Comparison of ENCODE assay signal across 1 cellular context in the genomic region with DNA sequence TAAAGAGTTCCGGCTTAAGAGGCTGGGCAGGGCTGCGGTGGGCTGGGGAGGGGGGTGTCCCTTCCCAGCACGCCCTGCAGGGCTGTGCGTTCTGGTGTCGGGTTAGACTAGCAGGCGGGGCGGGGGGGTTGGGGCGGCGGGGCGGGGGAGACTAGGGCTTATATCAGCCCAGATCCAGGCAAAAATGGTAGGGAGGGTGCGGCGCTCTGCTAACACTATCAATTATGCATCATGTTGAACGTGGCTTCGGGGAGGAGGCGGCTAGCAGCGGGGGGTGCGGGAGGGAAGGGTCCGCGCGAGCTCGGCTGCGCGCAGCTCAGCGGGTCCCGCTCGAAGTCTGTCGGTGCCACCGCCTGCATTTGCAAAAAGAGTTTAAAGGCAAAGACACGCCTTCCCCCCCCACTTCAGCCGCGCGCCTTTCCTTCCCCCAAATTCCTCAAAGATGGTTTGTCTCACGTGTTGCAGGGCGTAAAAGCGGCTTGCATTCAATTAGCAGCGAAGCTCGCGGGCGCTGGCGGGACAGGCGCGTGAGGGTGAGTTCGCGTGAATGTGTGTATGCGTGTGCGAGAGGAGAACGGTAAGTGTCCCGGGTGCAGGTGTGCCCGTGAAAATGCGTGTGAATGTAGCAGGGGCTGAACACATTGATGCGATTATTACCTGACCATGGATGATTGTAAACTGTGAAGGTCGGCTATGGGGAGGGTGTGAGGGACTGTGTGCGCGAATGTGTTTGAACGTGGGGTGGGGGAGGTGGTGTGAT.
TF ChIP-seq lines count a peak whose summit lies in the region.

A gene with protein sequence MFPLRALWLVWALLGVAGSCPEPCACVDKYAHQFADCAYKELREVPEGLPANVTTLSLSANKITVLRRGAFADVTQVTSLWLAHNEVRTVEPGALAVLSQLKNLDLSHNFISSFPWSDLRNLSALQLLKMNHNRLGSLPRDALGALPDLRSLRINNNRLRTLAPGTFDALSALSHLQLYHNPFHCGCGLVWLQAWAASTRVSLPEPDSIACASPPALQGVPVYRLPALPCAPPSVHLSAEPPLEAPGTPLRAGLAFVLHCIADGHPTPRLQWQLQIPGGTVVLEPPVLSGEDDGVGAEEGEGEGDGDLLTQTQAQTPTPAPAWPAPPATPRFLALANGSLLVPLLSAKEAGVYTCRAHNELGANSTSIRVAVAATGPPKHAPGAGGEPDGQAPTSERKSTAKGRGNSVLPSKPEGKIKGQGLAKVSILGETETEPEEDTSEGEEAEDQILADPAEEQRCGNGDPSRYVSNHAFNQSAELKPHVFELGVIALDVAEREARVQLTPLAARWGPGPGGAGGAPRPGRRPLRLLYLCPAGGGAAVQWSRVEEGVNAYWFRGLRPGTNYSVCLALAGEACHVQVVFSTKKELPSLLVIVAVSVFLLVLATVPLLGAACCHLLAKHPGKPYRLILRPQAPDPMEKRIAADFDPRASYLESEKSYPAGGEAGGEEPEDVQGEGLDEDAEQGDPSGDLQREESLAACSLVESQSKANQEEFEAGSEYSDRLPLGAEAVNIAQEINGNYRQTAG (plus strand): TSS at position 498 of the 760 bp plus-strand sequence. CDS start 2,169 bp downstream, outside the sequence.

TF ChIP-seq in WTC11, 78 proteins besides CTCF, POLR2A, EP300 and RAD21 (continues in another document):
- TF ChIP-seq ZNF138 (CRISPR knock-in tag; conservative IDR thresholded peaks at IDR 0.05) (no peak), SOX15 (CRISPR knock-in tag; IDR thresholded peaks at IDR 0.05) (no peak), FOXK1 (CRISPR knock-in tag; IDR thresholded peaks at IDR 0.05) (0 out of 2 replicates have a peak, but pooled peaks have one; percentile 13), ELF4 (CRISPR knock-in tag; IDR thresholded peaks at IDR 0.05; ENCODE audit: low read depth) (no peak), ZBTB21 (CRISPR knock-in tag; IDR thresholded peaks at IDR 0.05; ENCODE audit: borderline replicate concordance) (peak; percentile 6; the same call in 1 of the 2 replicates), NFYB (CRISPR knock-in tag; conservative IDR thresholded peaks at IDR 0.05; ENCODE audit: low read depth) (no peak), ATF1 (CRISPR knock-in tag; IDR thresholded peaks at IDR 0.05) (no peak), ZNF396 (CRISPR knock-in tag; IDR thresholded peaks at IDR 0.05; ENCODE audit: borderline replicate concordance) (no peak), ZNF219 (CRISPR knock-in tag; IDR thresholded peaks at IDR 0.05; ENCODE audit: borderline replicate concordance) (0 out of 2 replicates have a peak, but pooled peaks have one; percentile 57), NR3C1 (CRISPR knock-in tag; conservative IDR thresholded peaks at IDR 0.05; ENCODE audit: low read depth) (no peak), EMX1 (CRISPR knock-in tag; IDR thresholded peaks at IDR 0.05) (no peak), SP1 (CRISPR knock-in tag; conservative IDR thresholded peaks at IDR 0.05) (no peak)
- TF ChIP-seq, protein P1, sequence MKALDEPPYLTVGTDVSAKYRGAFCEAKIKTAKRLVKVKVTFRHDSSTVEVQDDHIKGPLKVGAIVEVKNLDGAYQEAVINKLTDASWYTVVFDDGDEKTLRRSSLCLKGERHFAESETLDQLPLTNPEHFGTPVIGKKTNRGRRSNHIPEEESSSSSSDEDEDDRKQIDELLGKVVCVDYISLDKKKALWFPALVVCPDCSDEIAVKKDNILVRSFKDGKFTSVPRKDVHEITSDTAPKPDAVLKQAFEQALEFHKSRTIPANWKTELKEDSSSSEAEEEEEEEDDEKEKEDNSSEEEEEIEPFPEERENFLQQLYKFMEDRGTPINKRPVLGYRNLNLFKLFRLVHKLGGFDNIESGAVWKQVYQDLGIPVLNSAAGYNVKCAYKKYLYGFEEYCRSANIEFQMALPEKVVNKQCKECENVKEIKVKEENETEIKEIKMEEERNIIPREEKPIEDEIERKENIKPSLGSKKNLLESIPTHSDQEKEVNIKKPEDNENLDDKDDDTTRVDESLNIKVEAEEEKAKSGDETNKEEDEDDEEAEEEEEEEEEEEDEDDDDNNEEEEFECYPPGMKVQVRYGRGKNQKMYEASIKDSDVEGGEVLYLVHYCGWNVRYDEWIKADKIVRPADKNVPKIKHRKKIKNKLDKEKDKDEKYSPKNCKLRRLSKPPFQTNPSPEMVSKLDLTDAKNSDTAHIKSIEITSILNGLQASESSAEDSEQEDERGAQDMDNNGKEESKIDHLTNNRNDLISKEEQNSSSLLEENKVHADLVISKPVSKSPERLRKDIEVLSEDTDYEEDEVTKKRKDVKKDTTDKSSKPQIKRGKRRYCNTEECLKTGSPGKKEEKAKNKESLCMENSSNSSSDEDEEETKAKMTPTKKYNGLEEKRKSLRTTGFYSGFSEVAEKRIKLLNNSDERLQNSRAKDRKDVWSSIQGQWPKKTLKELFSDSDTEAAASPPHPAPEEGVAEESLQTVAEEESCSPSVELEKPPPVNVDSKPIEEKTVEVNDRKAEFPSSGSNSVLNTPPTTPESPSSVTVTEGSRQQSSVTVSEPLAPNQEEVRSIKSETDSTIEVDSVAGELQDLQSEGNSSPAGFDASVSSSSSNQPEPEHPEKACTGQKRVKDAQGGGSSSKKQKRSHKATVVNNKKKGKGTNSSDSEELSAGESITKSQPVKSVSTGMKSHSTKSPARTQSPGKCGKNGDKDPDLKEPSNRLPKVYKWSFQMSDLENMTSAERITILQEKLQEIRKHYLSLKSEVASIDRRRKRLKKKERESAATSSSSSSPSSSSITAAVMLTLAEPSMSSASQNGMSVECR (CRISPR knock-in tag; IDR thresholded peaks at IDR 0.05; ENCODE audit: borderline replicate concordance): peak; percentile 51; the same call in 1 of the 2 replicates
- TF ChIP-seq, protein P2, sequence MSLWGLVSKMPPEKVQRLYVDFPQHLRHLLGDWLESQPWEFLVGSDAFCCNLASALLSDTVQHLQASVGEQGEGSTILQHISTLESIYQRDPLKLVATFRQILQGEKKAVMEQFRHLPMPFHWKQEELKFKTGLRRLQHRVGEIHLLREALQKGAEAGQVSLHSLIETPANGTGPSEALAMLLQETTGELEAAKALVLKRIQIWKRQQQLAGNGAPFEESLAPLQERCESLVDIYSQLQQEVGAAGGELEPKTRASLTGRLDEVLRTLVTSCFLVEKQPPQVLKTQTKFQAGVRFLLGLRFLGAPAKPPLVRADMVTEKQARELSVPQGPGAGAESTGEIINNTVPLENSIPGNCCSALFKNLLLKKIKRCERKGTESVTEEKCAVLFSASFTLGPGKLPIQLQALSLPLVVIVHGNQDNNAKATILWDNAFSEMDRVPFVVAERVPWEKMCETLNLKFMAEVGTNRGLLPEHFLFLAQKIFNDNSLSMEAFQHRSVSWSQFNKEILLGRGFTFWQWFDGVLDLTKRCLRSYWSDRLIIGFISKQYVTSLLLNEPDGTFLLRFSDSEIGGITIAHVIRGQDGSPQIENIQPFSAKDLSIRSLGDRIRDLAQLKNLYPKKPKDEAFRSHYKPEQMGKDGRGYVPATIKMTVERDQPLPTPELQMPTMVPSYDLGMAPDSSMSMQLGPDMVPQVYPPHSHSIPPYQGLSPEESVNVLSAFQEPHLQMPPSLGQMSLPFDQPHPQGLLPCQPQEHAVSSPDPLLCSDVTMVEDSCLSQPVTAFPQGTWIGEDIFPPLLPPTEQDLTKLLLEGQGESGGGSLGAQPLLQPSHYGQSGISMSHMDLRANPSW (CRISPR knock-in tag; conservative IDR thresholded peaks at IDR 0.05; ENCODE audit: low read depth): no peak
- TF ChIP-seq, protein P3, sequence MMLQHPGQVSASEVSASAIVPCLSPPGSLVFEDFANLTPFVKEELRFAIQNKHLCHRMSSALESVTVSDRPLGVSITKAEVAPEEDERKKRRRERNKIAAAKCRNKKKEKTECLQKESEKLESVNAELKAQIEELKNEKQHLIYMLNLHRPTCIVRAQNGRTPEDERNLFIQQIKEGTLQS (CRISPR knock-in tag; conservative IDR thresholded peaks at IDR 0.05): no peak
- TF ChIP-seq, protein P4, sequence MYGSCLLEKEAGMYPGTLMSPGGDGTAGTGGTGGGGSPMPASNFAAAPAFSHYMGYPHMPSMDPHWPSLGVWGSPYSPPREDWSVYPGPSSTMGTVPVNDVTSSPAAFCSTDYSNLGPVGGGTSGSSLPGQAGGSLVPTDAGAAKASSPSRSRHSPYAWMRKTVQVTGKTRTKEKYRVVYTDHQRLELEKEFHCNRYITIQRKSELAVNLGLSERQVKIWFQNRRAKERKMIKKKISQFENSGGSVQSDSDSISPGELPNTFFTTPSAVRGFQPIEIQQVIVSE (CRISPR knock-in tag; IDR thresholded peaks at IDR 0.05; ENCODE audit: borderline replicate concordance): no peak
- TF ChIP-seq, protein P5, sequence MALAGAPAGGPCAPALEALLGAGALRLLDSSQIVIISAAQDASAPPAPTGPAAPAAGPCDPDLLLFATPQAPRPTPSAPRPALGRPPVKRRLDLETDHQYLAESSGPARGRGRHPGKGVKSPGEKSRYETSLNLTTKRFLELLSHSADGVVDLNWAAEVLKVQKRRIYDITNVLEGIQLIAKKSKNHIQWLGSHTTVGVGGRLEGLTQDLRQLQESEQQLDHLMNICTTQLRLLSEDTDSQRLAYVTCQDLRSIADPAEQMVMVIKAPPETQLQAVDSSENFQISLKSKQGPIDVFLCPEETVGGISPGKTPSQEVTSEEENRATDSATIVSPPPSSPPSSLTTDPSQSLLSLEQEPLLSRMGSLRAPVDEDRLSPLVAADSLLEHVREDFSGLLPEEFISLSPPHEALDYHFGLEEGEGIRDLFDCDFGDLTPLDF (CRISPR knock-in tag; IDR thresholded peaks at IDR 0.05): 0 out of 2 replicates have a peak, but pooled peaks have one; percentile 20
- TF ChIP-seq, protein P6, sequence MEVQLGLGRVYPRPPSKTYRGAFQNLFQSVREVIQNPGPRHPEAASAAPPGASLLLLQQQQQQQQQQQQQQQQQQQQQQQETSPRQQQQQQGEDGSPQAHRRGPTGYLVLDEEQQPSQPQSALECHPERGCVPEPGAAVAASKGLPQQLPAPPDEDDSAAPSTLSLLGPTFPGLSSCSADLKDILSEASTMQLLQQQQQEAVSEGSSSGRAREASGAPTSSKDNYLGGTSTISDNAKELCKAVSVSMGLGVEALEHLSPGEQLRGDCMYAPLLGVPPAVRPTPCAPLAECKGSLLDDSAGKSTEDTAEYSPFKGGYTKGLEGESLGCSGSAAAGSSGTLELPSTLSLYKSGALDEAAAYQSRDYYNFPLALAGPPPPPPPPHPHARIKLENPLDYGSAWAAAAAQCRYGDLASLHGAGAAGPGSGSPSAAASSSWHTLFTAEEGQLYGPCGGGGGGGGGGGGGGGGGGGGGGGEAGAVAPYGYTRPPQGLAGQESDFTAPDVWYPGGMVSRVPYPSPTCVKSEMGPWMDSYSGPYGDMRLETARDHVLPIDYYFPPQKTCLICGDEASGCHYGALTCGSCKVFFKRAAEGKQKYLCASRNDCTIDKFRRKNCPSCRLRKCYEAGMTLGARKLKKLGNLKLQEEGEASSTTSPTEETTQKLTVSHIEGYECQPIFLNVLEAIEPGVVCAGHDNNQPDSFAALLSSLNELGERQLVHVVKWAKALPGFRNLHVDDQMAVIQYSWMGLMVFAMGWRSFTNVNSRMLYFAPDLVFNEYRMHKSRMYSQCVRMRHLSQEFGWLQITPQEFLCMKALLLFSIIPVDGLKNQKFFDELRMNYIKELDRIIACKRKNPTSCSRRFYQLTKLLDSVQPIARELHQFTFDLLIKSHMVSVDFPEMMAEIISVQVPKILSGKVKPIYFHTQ (CRISPR knock-in tag; IDR thresholded peaks at IDR 0.05): no peak
- TF ChIP-seq, protein P7, sequence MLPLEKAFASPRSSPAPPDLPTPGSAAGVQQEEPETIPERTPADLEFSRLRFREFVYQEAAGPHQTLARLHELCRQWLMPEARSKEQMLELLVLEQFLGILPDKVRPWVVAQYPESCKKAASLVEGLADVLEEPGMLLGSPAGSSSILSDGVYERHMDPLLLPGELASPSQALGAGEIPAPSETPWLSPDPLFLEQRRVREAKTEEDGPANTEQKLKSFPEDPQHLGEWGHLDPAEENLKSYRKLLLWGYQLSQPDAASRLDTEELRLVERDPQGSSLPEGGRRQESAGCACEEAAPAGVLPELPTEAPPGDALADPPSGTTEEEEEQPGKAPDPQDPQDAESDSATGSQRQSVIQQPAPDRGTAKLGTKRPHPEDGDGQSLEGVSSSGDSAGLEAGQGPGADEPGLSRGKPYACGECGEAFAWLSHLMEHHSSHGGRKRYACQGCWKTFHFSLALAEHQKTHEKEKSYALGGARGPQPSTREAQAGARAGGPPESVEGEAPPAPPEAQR (CRISPR knock-in tag; IDR thresholded peaks at IDR 0.05): no peak
- TF ChIP-seq, protein P8, sequence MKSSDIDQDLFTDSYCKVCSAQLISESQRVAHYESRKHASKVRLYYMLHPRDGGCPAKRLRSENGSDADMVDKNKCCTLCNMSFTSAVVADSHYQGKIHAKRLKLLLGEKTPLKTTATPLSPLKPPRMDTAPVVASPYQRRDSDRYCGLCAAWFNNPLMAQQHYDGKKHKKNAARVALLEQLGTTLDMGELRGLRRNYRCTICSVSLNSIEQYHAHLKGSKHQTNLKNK (CRISPR knock-in tag; IDR thresholded peaks at IDR 0.05): no peak
- TF ChIP-seq, protein P9, sequence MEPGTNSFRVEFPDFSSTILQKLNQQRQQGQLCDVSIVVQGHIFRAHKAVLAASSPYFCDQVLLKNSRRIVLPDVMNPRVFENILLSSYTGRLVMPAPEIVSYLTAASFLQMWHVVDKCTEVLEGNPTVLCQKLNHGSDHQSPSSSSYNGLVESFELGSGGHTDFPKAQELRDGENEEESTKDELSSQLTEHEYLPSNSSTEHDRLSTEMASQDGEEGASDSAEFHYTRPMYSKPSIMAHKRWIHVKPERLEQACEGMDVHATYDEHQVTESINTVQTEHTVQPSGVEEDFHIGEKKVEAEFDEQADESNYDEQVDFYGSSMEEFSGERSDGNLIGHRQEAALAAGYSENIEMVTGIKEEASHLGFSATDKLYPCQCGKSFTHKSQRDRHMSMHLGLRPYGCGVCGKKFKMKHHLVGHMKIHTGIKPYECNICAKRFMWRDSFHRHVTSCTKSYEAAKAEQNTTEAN (CRISPR knock-in tag; IDR thresholded peaks at IDR 0.05): 0 out of 2 replicates have a peak, but pooled peaks have one; percentile 47
- TF ChIP-seq, protein P10, sequence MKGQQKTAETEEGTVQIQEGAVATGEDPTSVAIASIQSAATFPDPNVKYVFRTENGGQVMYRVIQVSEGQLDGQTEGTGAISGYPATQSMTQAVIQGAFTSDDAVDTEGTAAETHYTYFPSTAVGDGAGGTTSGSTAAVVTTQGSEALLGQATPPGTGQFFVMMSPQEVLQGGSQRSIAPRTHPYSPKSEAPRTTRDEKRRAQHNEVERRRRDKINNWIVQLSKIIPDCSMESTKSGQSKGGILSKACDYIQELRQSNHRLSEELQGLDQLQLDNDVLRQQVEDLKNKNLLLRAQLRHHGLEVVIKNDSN (CRISPR knock-in tag; IDR thresholded peaks at IDR 0.05): peak; percentile 61
- TF ChIP-seq, protein P11, sequence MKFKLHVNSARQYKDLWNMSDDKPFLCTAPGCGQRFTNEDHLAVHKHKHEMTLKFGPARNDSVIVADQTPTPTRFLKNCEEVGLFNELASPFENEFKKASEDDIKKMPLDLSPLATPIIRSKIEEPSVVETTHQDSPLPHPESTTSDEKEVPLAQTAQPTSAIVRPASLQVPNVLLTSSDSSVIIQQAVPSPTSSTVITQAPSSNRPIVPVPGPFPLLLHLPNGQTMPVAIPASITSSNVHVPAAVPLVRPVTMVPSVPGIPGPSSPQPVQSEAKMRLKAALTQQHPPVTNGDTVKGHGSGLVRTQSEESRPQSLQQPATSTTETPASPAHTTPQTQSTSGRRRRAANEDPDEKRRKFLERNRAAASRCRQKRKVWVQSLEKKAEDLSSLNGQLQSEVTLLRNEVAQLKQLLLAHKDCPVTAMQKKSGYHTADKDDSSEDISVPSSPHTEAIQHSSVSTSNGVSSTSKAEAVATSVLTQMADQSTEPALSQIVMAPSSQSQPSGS (CRISPR knock-in tag; IDR thresholded peaks at IDR 0.05; ENCODE audit: borderline replicate concordance, low read depth): no peak
- TF ChIP-seq, protein P12, sequence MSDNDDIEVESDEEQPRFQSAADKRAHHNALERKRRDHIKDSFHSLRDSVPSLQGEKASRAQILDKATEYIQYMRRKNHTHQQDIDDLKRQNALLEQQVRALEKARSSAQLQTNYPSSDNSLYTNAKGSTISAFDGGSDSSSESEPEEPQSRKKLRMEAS (CRISPR knock-in tag; IDR thresholded peaks at IDR 0.05): peak; percentile 83; the same call in 1 of the 2 replicates
